In the genomic region with DNA sequence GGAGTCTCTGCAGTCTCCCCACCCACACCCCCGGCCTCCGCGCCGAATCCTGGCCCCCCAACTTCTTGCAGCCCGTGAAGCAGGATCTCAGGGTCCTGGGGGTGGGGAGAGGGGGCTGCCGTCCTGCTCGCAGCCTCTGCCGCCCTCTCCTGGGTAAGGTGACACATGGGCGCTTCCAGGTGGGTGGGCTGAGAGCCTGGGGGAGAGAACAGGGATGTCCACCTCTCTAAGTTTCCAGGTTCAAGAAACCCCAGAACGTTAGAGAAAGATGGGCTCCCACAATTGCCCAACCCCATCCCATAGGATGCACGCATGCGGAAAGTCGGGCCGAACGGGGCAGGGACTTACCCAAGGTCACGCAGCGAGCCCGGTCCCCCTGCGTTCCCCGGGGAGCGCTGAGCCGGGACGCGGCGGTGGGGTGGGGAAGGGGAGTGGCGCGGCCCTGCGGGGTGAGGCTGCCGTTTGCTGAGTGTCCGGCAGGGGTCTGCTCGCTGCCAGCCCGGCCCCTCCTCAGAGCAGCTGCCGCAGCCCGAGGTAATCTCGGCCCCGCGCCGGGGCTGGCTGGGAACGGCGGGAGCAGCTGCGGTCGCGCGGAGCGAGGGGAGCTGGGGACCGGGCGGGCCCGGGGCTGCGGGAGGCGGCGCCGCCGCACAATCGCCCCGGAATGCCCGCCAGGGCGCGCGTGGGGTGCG, we compare ENCODE assay signal across 1 cellular context.
TF ChIP-seq lines count a peak whose summit lies in the region.

No MANE protein-coding gene starts in this region.

TF ChIP-seq in endothelial cell of umbilical vein, 7 proteins besides CTCF, POLR2A, EP300 and RAD21:
- TF ChIP-seq, protein P1, sequence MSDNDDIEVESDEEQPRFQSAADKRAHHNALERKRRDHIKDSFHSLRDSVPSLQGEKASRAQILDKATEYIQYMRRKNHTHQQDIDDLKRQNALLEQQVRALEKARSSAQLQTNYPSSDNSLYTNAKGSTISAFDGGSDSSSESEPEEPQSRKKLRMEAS (IDR thresholded peaks at IDR 0.05; ENCODE audit: insufficient read depth, insufficient read length) = no peak
- no peak for TF ChIP-seq JUN (IDR thresholded peaks at IDR 0.05; ENCODE audit: borderline replicate concordance, insufficient read depth, insufficient read length, low read depth)
- peak; percentile 11 for TF ChIP-seq POLR2AphosphoS5 (IDR thresholded peaks at IDR 0.05; ENCODE audit: insufficient read depth, low read depth, low read length)
- no peak for TF ChIP-seq GATA2 (IDR thresholded peaks at IDR 0.05; ENCODE audit: insufficient read depth, insufficient read length, low read depth, low read length)
